2 cellular contexts compared by ENCODE assay signal in genomic region chr6:170451762-170452651, GRCh38.
TF ChIP-seq lines count a peak whose summit lies in the region.

No MANE protein-coding gene starts in this region.

TF ChIP-seq in HepG2, 621 proteins besides CTCF, POLR2A, EP300 and RAD21:
- TF ChIP-seq ZNF350 (CRISPR knock-in tag; IDR thresholded peaks at IDR 0.05; ENCODE audit: borderline replicate concordance, low read depth), result 0 out of 2 replicates have a peak, but pooled peaks have one; percentile 6
- TF ChIP-seq, protein P1, sequence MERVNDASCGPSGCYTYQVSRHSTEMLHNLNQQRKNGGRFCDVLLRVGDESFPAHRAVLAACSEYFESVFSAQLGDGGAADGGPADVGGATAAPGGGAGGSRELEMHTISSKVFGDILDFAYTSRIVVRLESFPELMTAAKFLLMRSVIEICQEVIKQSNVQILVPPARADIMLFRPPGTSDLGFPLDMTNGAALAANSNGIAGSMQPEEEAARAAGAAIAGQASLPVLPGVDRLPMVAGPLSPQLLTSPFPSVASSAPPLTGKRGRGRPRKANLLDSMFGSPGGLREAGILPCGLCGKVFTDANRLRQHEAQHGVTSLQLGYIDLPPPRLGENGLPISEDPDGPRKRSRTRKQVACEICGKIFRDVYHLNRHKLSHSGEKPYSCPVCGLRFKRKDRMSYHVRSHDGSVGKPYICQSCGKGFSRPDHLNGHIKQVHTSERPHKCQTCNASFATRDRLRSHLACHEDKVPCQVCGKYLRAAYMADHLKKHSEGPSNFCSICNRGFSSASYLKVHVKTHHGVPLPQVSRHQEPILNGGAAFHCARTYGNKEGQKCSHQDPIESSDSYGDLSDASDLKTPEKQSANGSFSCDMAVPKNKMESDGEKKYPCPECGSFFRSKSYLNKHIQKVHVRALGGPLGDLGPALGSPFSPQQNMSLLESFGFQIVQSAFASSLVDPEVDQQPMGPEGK (CRISPR knock-in tag; IDR thresholded peaks at IDR 0.05), result peak; percentile 53
- no peak for TF ChIP-seq RFXAP (CRISPR knock-in tag; IDR thresholded peaks at IDR 0.05; ENCODE audit: borderline replicate concordance)
- TF ChIP-seq ZMYM2 (CRISPR knock-in tag; IDR thresholded peaks at IDR 0.05), result no peak
- TF ChIP-seq ZBTB7A (CRISPR knock-in tag; IDR thresholded peaks at IDR 0.05), result 0 out of 2 replicates have a peak, but pooled peaks have one; percentile 19
- TF ChIP-seq, protein P2, sequence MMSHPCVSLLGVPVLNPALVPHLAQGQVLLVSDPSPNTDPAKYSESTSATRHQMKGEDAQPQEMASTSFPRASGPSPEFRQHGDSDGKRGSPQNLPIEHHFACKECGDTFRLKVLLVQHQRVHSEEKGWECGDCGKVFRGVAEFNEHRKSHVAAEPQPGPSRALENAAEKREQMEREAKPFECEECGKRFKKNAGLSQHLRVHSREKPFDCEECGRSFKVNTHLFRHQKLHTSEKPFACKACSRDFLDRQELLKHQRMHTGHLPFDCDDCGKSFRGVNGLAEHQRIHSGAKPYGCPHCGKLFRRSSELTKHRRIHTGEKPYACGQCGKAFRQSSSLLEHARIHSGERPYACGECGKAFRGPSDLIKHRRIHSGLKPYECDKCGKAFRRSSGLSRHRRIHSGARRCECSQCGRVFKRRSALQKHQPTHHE (CRISPR knock-in tag; IDR thresholded peaks at IDR 0.05; ENCODE audit: borderline replicate concordance), result no peak

TF ChIP-seq in H1, 55 proteins besides CTCF, POLR2A, EP300 and RAD21:
- no peak for TF ChIP-seq JUND (IDR thresholded peaks at IDR 0.05; ENCODE audit: low read length)
- no peak for TF ChIP-seq CBX5 (IDR thresholded peaks at IDR 0.05; ENCODE audit: low read depth, low read length)
- no peak for TF ChIP-seq SRF (IDR thresholded peaks at IDR 0.05; ENCODE audit: low read depth, low read length)
- TF ChIP-seq TAF7 (optimal IDR thresholded peaks at IDR 0.05; ENCODE audit: borderline replicate concordance, low read depth, low read length), result no peak
- TF ChIP-seq TCF12 (IDR thresholded peaks at IDR 0.05; ENCODE audit: low read depth, low read length), result no peak
- TF ChIP-seq, protein P3, sequence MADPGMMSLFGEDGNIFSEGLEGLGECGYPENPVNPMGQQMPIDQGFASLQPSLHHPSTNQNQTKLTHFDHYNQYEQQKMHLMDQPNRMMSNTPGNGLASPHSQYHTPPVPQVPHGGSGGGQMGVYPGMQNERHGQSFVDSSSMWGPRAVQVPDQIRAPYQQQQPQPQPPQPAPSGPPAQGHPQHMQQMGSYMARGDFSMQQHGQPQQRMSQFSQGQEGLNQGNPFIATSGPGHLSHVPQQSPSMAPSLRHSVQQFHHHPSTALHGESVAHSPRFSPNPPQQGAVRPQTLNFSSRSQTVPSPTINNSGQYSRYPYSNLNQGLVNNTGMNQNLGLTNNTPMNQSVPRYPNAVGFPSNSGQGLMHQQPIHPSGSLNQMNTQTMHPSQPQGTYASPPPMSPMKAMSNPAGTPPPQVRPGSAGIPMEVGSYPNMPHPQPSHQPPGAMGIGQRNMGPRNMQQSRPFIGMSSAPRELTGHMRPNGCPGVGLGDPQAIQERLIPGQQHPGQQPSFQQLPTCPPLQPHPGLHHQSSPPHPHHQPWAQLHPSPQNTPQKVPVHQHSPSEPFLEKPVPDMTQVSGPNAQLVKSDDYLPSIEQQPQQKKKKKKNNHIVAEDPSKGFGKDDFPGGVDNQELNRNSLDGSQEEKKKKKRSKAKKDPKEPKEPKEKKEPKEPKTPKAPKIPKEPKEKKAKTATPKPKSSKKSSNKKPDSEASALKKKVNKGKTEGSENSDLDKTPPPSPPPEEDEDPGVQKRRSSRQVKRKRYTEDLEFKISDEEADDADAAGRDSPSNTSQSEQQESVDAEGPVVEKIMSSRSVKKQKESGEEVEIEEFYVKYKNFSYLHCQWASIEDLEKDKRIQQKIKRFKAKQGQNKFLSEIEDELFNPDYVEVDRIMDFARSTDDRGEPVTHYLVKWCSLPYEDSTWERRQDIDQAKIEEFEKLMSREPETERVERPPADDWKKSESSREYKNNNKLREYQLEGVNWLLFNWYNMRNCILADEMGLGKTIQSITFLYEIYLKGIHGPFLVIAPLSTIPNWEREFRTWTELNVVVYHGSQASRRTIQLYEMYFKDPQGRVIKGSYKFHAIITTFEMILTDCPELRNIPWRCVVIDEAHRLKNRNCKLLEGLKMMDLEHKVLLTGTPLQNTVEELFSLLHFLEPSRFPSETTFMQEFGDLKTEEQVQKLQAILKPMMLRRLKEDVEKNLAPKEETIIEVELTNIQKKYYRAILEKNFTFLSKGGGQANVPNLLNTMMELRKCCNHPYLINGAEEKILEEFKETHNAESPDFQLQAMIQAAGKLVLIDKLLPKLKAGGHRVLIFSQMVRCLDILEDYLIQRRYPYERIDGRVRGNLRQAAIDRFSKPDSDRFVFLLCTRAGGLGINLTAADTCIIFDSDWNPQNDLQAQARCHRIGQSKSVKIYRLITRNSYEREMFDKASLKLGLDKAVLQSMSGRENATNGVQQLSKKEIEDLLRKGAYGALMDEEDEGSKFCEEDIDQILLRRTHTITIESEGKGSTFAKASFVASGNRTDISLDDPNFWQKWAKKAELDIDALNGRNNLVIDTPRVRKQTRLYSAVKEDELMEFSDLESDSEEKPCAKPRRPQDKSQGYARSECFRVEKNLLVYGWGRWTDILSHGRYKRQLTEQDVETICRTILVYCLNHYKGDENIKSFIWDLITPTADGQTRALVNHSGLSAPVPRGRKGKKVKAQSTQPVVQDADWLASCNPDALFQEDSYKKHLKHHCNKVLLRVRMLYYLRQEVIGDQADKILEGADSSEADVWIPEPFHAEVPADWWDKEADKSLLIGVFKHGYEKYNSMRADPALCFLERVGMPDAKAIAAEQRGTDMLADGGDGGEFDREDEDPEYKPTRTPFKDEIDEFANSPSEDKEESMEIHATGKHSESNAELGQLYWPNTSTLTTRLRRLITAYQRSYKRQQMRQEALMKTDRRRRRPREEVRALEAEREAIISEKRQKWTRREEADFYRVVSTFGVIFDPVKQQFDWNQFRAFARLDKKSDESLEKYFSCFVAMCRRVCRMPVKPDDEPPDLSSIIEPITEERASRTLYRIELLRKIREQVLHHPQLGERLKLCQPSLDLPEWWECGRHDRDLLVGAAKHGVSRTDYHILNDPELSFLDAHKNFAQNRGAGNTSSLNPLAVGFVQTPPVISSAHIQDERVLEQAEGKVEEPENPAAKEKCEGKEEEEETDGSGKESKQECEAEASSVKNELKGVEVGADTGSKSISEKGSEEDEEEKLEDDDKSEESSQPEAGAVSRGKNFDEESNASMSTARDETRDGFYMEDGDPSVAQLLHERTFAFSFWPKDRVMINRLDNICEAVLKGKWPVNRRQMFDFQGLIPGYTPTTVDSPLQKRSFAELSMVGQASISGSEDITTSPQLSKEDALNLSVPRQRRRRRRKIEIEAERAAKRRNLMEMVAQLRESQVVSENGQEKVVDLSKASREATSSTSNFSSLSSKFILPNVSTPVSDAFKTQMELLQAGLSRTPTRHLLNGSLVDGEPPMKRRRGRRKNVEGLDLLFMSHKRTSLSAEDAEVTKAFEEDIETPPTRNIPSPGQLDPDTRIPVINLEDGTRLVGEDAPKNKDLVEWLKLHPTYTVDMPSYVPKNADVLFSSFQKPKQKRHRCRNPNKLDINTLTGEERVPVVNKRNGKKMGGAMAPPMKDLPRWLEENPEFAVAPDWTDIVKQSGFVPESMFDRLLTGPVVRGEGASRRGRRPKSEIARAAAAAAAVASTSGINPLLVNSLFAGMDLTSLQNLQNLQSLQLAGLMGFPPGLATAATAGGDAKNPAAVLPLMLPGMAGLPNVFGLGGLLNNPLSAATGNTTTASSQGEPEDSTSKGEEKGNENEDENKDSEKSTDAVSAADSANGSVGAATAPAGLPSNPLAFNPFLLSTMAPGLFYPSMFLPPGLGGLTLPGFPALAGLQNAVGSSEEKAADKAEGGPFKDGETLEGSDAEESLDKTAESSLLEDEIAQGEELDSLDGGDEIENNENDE (IDR thresholded peaks at IDR 0.05; ENCODE audit: insufficient replicate concordance, low read length), result no peak
- TF ChIP-seq KDM4A (IDR thresholded peaks at IDR 0.05; ENCODE audit: low read depth, low read length, severe bottlenecking), result no peak
- no peak for TF ChIP-seq SIX5 (IDR thresholded peaks at IDR 0.05; ENCODE audit: low read depth, low read length)
- TF ChIP-seq PHF8 (conservative IDR thresholded peaks at IDR 0.05; ENCODE audit: low read depth, low read length), result no peak
- TF ChIP-seq SP4 (IDR thresholded peaks at IDR 0.05; ENCODE audit: low read length), result no peak
